ENCODE assay signal across 27 cellular contexts in genomic region chr16:84530590-84530989, GRCh38.
"Had no signal": no experiment of that assay in that cellular context is flagged by ENCODE, and none has a peak within 500 bp of the region (broad histone marks: within the 10 kb centered on the region; RNA-seq: fewer than 3 reads in every experiment).

No MANE protein-coding gene starts in this region.

- H3K4me1 ChIP-seq: colonic mucosa, parathyroid adenoma had no signal

- H3K27me3 ChIP-seq: colonic mucosa, gastroesophageal sphincter, heart left ventricle, hepatocyte, left lung, stomach, thyroid gland had no signal

- H3K9me3 ChIP-seq: colonic mucosa, gastroesophageal sphincter, thyroid gland had no signal

- ATAC-seq: esophagus mucosa; gastroesophageal sphincter; heart left ventricle; left cardiac atrium; left lung; naive thymus-derived CD8-positive, alpha-beta T cell; sciatic nerve had no signal

- H3K9ac ChIP-seq: parathyroid adenoma had no signal

- DNase-seq: colonic mucosa; effector CD8-positive, alpha-beta T cell; endodermal cell; foreskin fibroblast; heart left ventricle; left cardiac atrium; left lung; mesendoderm; nephron progenitor cell; stimulated activated CD4-positive, alpha-beta T cell treated with anti-CD3 and anti-CD28 coated beads, Interleukin-12 subunit alpha, Interleukin-12 subunit beta, amount 100 ng/mL, for 4 hours; stimulated activated CD4-positive, alpha-beta T cell treated with anti-CD3 and anti-CD28 coated beads, Interleukin-1b, Interleukin-23, amount 100 ng/mL, for 48 hours; stimulated activated CD4-positive, alpha-beta T cell treated with anti-CD3 and anti-CD28 coated beads, Interleukin-4, amount 100 ng/mL, for 1 hour; stimulated activated CD8-positive, alpha-beta memory T cell treated with anti-CD3 and anti-CD28 coated beads, Interleukin-4, amount 100 ng/mL, for 48 hours; stimulated activated naive CD4-positive, alpha-beta T cell; stomach; thyroid gland had no signal

- H3K4me3 Mint-ChIP-seq: dendritic cell treated with granulocyte-macrophage colony-stimulating factor and Interleukin-4, amounts not matched to agents 40 ng/mL and 50 ng/mL, for 4 days; endodermal cell; naive thymus-derived CD8-positive, alpha-beta T cell; nephron progenitor cell; type B pancreatic cell had no signal

- H2AFZ ChIP-seq: hepatocyte, parathyroid adenoma had no signal

- H3K4me2 ChIP-seq: hepatocyte, smooth muscle cell had no signal

- H3K27ac ChIP-seq: colonic mucosa, epithelial cell of prostate, heart left ventricle, hepatocyte, parathyroid adenoma, stomach had no signal

- H3K79me2 ChIP-seq: hepatocyte, parathyroid adenoma had no signal

- H3K27ac Mint-ChIP-seq: dendritic cell treated with granulocyte-macrophage colony-stimulating factor and Interleukin-4, amounts not matched to agents 40 ng/mL and 50 ng/mL, for 4 days; endodermal cell; nephron progenitor cell; progenitor cell of endocrine pancreas; type B pancreatic cell had no signal

- H3K36me3 ChIP-seq: colonic mucosa, gastroesophageal sphincter, heart left ventricle, left lung, stomach, thyroid gland had no signal

- H3K27me3 Mint-ChIP-seq: naive thymus-derived CD8-positive, alpha-beta T cell; type B pancreatic cell had no signal

- H3K4me3 ChIP-seq: colonic mucosa, gastroesophageal sphincter, heart left ventricle, hepatocyte, left lung, smooth muscle cell, stomach, thyroid gland had no signal
